ENCODE assay signal across 11 cellular contexts in the genomic region with DNA sequence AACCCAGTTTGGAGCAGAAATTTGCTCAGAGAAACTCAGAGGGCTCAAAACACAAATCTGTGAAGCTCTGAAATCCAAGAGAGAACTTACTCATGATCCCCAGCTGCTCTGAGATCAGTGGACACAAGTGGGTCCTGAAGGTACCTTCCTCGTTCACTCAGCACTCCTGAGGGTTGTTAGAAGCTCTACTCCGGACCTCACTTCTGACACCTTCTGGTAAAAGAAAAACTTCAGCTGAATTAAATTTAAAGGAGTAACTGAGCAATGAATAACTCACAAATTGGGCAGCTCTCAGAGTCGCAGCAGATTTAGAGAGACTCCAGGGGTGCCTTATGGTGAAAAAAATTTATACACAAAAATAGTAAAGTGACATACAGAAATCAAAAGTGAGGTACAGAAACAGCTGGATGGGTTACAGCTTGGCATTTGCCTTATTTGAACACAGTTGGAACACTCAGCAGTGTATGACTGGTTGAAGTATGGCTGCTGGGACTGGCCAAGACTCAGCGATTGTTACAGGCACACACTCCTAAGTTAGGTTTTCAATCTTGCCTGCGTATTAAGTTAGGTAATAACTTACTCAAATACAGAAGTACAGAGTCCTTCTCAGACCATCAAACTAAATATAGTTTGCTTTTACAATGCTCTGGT. TPM values are rescaled to one million over a fixed set of nuclear protein-coding genes. Genes with fewer than 3 reads are reported as not detected.
DNase-seq lines count a peak whose midpoint lies in the region; ATAC-seq, FAIRE-seq and TF ChIP-seq lines count a peak whose summit lies in the region.
"Had no signal": no experiment of that assay in that cellular context is flagged by ENCODE, and none has a peak within 500 bp of the region (broad histone marks: within the 10 kb centered on the region; RNA-seq: fewer than 3 reads in every experiment).

No MANE protein-coding gene starts in this region.

- TF ChIP-seq CTCF in D721Med (IDR thresholded peaks at IDR 0.05; ENCODE audit: insufficient read depth, missing control alignments) (peak; percentile 9), GM10266 (IDR thresholded peaks at IDR 0.05; ENCODE audit: control insufficient read depth, insufficient read depth, low read depth, missing control alignments) (no peak)

- DNase-seq in D721Med (ENCODE audit: insufficient read length, low spot score) (no peak), H7 (peak; percentile 13), T-helper 17 cell (no peak), iris pigment epithelial cell (ENCODE audit: low read depth) (peak; percentile 26), GM10266 (ENCODE audit: extremely low spot score) (no peak), NCI-H1436 (lab: John Stamatoyannopoulos, UW) (no peak)
- DNase-seq: esophagus squamous epithelium had no signal

- H3K4me1 Mint-ChIP-seq in T-helper 17 cell: peaks cover 8% of the 10 kb centered on the region

- ATAC-seq in T-helper 17 cell (no peak), GM21390 (IDR thresholded peaks at IDR 0.05; ENCODE audit: unreplicated experiment) (no peak), HG03097 (IDR thresholded peaks at IDR 0.05; ENCODE audit: low FRiP score, unreplicated experiment) (no peak)

- no peaks in the 10 kb centered on the region for H3K36me3 ChIP-seq in H7 (replicated peaks; ENCODE audit: control insufficient read depth, insufficient read depth, low read length)
- H3K36me3 ChIP-seq: esophagus squamous epithelium had no signal

- H3K4me3 ChIP-seq in H7 (ENCODE audit: insufficient read depth, low read depth, low read length): no peak overlapping the region
- H3K4me3 ChIP-seq: esophagus squamous epithelium, skin epidermis had no signal

- H3K9me3 ChIP-seq in T-helper 17 cell (ENCODE audit: control insufficient read depth, low read length, poor library complexity, severe bottlenecking): no peaks in the 10 kb centered on the region
- H3K9me3 ChIP-seq: esophagus squamous epithelium had no signal

- no peaks in the 10 kb centered on the region for H3K27me3 ChIP-seq in H7 (ENCODE audit: control insufficient read depth, insufficient read depth, low read length)
- H3K27me3 ChIP-seq: esophagus squamous epithelium had no signal

- H3K4me3 Mint-ChIP-seq in T-helper 17 cell: no peak overlapping the region
- H3K4me3 Mint-ChIP-seq: IgD-negative memory B cell had no signal

- H3K27me3 Mint-ChIP-seq in T-helper 17 cell: no peaks in the 10 kb centered on the region
- H3K27me3 Mint-ChIP-seq: IgD-negative memory B cell had no signal

- peak overlapping the region; percentile 27 for H3K27ac Mint-ChIP-seq in T-helper 17 cell
- H3K27ac Mint-ChIP-seq: IgD-negative memory B cell had no signal

- no peaks in the 10 kb centered on the region for H3K36me3 Mint-ChIP-seq in T-helper 17 cell (ENCODE audit: low read depth)
- H3K36me3 Mint-ChIP-seq: IgD-negative memory B cell had no signal

- FAIRE-seq in D721Med (lab: Jason Lieb, UNC): no peak

RNA-seq across cellular contexts. Expression of a gene that starts 32.5 kb away (rescaled TPM):
- not detected in 2 replicates for total RNA-seq in H7 (2014; rRNA removed; shearing (Covaris generic))
- under 1 TPM in 1 of 2 donors, not detected in 1; 0.16 TPM for total RNA-seq in T-helper 17 cell
- total RNA-seq: esophagus squamous epithelium had no signal

RNA-seq across cellular contexts. Expression of a gene that starts 40.8 kb away (rescaled TPM):
- 0.28 TPM in 1 of 2 replicates, not detected in the other for total RNA-seq in H7 (2014; rRNA removed; shearing (Covaris generic))
- total RNA-seq in T-helper 17 cell: 1 to 10 TPM; 1.3 to 1.8 TPM
- total RNA-seq: esophagus squamous epithelium had no signal

Comparison
In these comparisons a context has a peak if more than half of its experiments do, and no peak if none do; other contexts are left out.
1. DNase-seq: peak in H7 (single experiment) and iris pigment epithelial cell (single experiment); none in D721Med (single experiment), T-helper 17 cell (0 of 3), GM10266 (single experiment) and NCI-H1436 (single experiment).